In genomic region chr2:174607584-174607983, GRCh38 we compare ENCODE assay signal across 15 cellular contexts. TPM values are rescaled to one million over a fixed set of nuclear protein-coding genes. Genes with fewer than 3 reads are reported as not detected.
DNase-seq lines count a peak whose midpoint lies in the region; ATAC-seq, FAIRE-seq and TF ChIP-seq lines count a peak whose summit lies in the region.
"Had no signal": no experiment of that assay in that cellular context is flagged by ENCODE, and none has a peak within 500 bp of the region (broad histone marks: within the 10 kb centered on the region; RNA-seq: fewer than 3 reads in every experiment).

No MANE protein-coding gene starts in this region.

- peak overlapping the region; percentile 63 to 92 (median 70) for H3K4me3 Mint-ChIP-seq in CD4-positive, CD25-positive, alpha-beta regulatory T cell

- ATAC-seq in CD4-positive, CD25-positive, alpha-beta regulatory T cell (ENCODE audit: low read depth in 2 of 2) = no peak
- no peak for ATAC-seq in activated naive CD4-positive, alpha-beta T cell treated with anti-CD3 and anti-CD28 coated beads, Interleukin-2, amount 50 U/mL, for 72 hours
- no peak for ATAC-seq in left lung
- ATAC-seq: esophagus mucosa had no signal

- H3K36me3 Mint-ChIP-seq in CD4-positive, CD25-positive, alpha-beta regulatory T cell = peaks cover 18% of the 10 kb centered on the region
- H3K36me3 Mint-ChIP-seq in activated naive CD4-positive, alpha-beta T cell treated with anti-CD3 and anti-CD28 coated beads, Interleukin-2, amount 50 U/mL, for 72 hours = peaks cover 12 to 32% of the 10 kb centered on the region in 2 donors

- H3K27me3 Mint-ChIP-seq in CD4-positive, CD25-positive, alpha-beta regulatory T cell = no peaks in the 10 kb centered on the region

- H3K36me3 ChIP-seq in CD4-positive, CD25-positive, alpha-beta regulatory T cell (ENCODE audit: control insufficient read depth, insufficient read depth, low read length) = peaks cover 15% of the 10 kb centered on the region
- H3K36me3 ChIP-seq in neutrophil (peaks cover 74% of the 10 kb centered on the region), left lung (peaks cover 0 to 10% of the 10 kb centered on the region in 2 donors)

- peaks cover 47 to 94% (median 80%) of the 10 kb centered on the region in 4 donors for H3K4me1 Mint-ChIP-seq in CD4-positive, CD25-positive, alpha-beta regulatory T cell

- H3K4me3 ChIP-seq in CD4-positive, CD25-positive, alpha-beta regulatory T cell (ENCODE audit: low read depth, low read length) = peak overlapping the region; percentile 55
- H3K4me3 ChIP-seq in neutrophil (ENCODE audit: low read depth in 1 of 2, low read length in 1 of 2) = no peak overlapping the region
- no peak overlapping the region for H3K4me3 ChIP-seq in left lung

- H3K27ac Mint-ChIP-seq in CD4-positive, CD25-positive, alpha-beta regulatory T cell = peak overlapping the region; percentile 93 to 95 (median 94)
- peak overlapping the region; percentile 89 to 93 for H3K27ac Mint-ChIP-seq in activated naive CD4-positive, alpha-beta T cell treated with anti-CD3 and anti-CD28 coated beads, Interleukin-2, amount 50 U/mL, for 72 hours

- no peaks in the 10 kb centered on the region for H3K9me3 ChIP-seq in CD4-positive, CD25-positive, alpha-beta regulatory T cell (ENCODE audit: control insufficient read depth in 2 of 2, low read length in 2 of 2)
- H3K9me3 ChIP-seq in neutrophil = no peaks in the 10 kb centered on the region
- H3K9me3 ChIP-seq in left lung = no peaks in the 10 kb centered on the region

- H3K9me3 Mint-ChIP-seq in CD4-positive, CD25-positive, alpha-beta regulatory T cell = no peaks in the 10 kb centered on the region
- H3K9me3 Mint-ChIP-seq in activated naive CD4-positive, alpha-beta T cell treated with anti-CD3 and anti-CD28 coated beads, Interleukin-2, amount 50 U/mL, for 72 hours = no peaks in the 10 kb centered on the region

- TF ChIP-seq POLR2A in GM12892 (IDR thresholded peaks at IDR 0.05; ENCODE audit: low read depth, low read length) = no peak

- H3K27ac ChIP-seq in CD4-positive, CD25-positive, alpha-beta regulatory T cell (ENCODE audit: insufficient read depth, low read length, poor library complexity, severe bottlenecking) = peak overlapping the region; percentile 83
- peak overlapping the region; percentile 80 for H3K27ac ChIP-seq in neutrophil
- H3K27ac ChIP-seq in left lung = no peak overlapping the region
- H3K27ac ChIP-seq: C4-2B had no signal

- H3K4me1 ChIP-seq in CD4-positive, CD25-positive, alpha-beta regulatory T cell (ENCODE audit: control insufficient read depth, insufficient read depth, low read length, poor library complexity, severe bottlenecking) = peaks cover 79% of the 10 kb centered on the region
- H3K4me1 ChIP-seq in neutrophil (ENCODE audit: control insufficient read depth in 1 of 2, insufficient read depth in 1 of 2, low read depth in 1 of 2, low read length in 1 of 2) (peaks cover 13 to 47% of the 10 kb centered on the region in 2 experiments), left lung (peaks cover 0 to 51% of the 10 kb centered on the region in 2 donors)

- intact Hi-C loops in left lung (cut with DNase I) = loop anchor here in 1 of 2 donors (10.0 kb wide), 2 partner anchors 77 to 143 kb away; no protein-coding TSS in a partner anchor

- DNase-seq in CD4-positive, CD25-positive, alpha-beta regulatory T cell = no peak
- DNase-seq in GM12892 (ENCODE audit: insufficient read length) = no peak
- no peak for DNase-seq in activated naive CD4-positive, alpha-beta T cell treated with anti-CD3 and anti-CD28 coated beads, Interleukin-2, amount 50 U/mL, for 72 hours (ENCODE audit: low spot score in 2 of 2)
- no peak for DNase-seq in NCI-H2107 (lab: John Stamatoyannopoulos, UW)
- no peak for DNase-seq in dermis blood vessel endothelial cell
- no peak for DNase-seq in left lung
- DNase-seq in DMS53 (lab: John Stamatoyannopoulos, UW) = no peak
- DNase-seq: activated CD4-positive, alpha-beta T cell treated with anti-CD3 and anti-CD28 coated beads, Interleukin-2, amount 50 U/mL, for 1 hour; NCI-H1092 treated with DMSO at 0.1 percent for 48 hours; NCI-H345; retina had no signal

- no peaks in the 10 kb centered on the region for H3K27me3 ChIP-seq in CD4-positive, CD25-positive, alpha-beta regulatory T cell (ENCODE audit: control insufficient read depth, insufficient read depth, low read length)
- H3K27me3 ChIP-seq in neutrophil = no peaks in the 10 kb centered on the region
- no peaks in the 10 kb centered on the region for H3K27me3 ChIP-seq in left lung

- FAIRE-seq in GM12892 (lab: Jason Lieb, UNC) = peak; percentile 64
- FAIRE-seq: colon had no signal

- no peak for TF ChIP-seq CTCF in neutrophil (IDR thresholded peaks at IDR 0.05)
- TF ChIP-seq CTCF in left lung (IDR thresholded peaks at IDR 0.05) = no peak

RNA-seq across cellular contexts. Expression of gene WIPF1, which starts 10.0 kb away (rescaled TPM):
- 473 TPM for total RNA-seq in CD4-positive, CD25-positive, alpha-beta regulatory T cell
- 100 to 1,000 TPM in 2 of 4 donors, 10 to 100 TPM in 2; 95.5 to 114 (median 105) TPM for polyA plus RNA-seq in CD4-positive, CD25-positive, alpha-beta regulatory T cell
- 108 TPM for polyA plus RNA-seq in GM12892 (2012; ENCODE audit: missing spikeins)
- total RNA-seq in activated naive CD4-positive, alpha-beta T cell treated with anti-CD3 and anti-CD28 coated beads, Interleukin-2, amount 50 U/mL, for 72 hours = 100 to 1,000 TPM; 138 to 262 TPM
- total RNA-seq in dermis blood vessel endothelial cell (13.5 and 14.1 TPM in 2 replicates), left lung (100 to 1,000 TPM in 1 of 2 donors, 10 to 100 TPM in 1; 47.5 to 117 TPM)

Comparison
In these comparisons a context has a peak if more than half of its experiments do, and no peak if none do; other contexts are left out.
1. H3K27ac ChIP-seq: peak in CD4-positive, CD25-positive, alpha-beta regulatory T cell (single experiment) and neutrophil (single experiment); none in left lung (0 of 2).